In genomic region chr18:24039666-24040065, GRCh38 we compare ENCODE assay signal across 24 cellular contexts. TPM values are rescaled to one million over a fixed set of nuclear protein-coding genes. Genes with fewer than 3 reads are reported as not detected.
A peak's percentile ranks its signal among the peaks of the same experiment; 100 is the strongest.
DNase-seq lines count a peak whose midpoint lies in the region; ATAC-seq and TF ChIP-seq lines count a peak whose summit lies in the region.
"Had no signal": no experiment of that assay in that cellular context is flagged by ENCODE, and none has a peak within 500 bp of the region (broad histone marks: within the 10 kb centered on the region; RNA-seq: fewer than 3 reads in every experiment).

No MANE protein-coding gene starts in this region.

- H3K4me3 Mint-ChIP-seq in T-helper 17 cell: peak overlapping the region; percentile 84
- no peak overlapping the region for H3K4me3 Mint-ChIP-seq in memory B cell
- H3K4me3 Mint-ChIP-seq in activated T-helper 2 cell treated with anti-CD3 and anti-CD28 coated beads, Interferon-gamma antibody, Interleukin-2, Interleukin-4, amounts not matched to agents 10 μg/mL and 5 μg/mL and 100 μg/mL, durations not matched to agents 14 hours and 24 hours and 36 hours (ENCODE audit: low read depth): no peak overlapping the region
- H3K4me3 Mint-ChIP-seq: activated CD8-positive, alpha-beta memory T cell treated with anti-CD3 and anti-CD28 coated beads, Interleukin-2, amount 10 ng/mL, durations not matched to agents 7 days and 5 days; activated naive CD4-positive, alpha-beta T cell treated with anti-CD3 and anti-CD28 coated beads for 36 hours; brain; T-helper 2 cell treated with Interferon-gamma antibody and Interleukin-4, amounts not matched to agents 5 μg/mL and 100 μg/mL, for 36 hours had no signal

- no peak overlapping the region for H3K9ac ChIP-seq in BLaER1 treated with 17β-estradiol and CSF1 and Interleukin-3, amounts not matched to agents 10 nM and 100 nM

- peaks cover 0 to 77% (median 52%) of the 10 kb centered on the region in 11 experiments; a peak in 20 of 22 replicates for H3K36me3 ChIP-seq in BLaER1 treated with 17β-estradiol and CSF1 and Interleukin-3, amounts not matched to agents 10 nM and 100 nM
- H3K36me3 ChIP-seq: colonic mucosa, right atrium auricular region, tibial nerve had no signal

- no peak overlapping the region for H3K4me3 ChIP-seq in BLaER1 treated with 17β-estradiol and CSF1 and Interleukin-3, amounts not matched to agents 10 nM and 100 nM
- no peak overlapping the region; the same call in 1 of the 2 replicates for H3K4me3 ChIP-seq in HL-60 (replicated peaks; ENCODE audit: insufficient read depth, low read length)
- H3K4me3 ChIP-seq: colonic mucosa, right atrium auricular region, tibial nerve had no signal

- no peaks in the 10 kb centered on the region for H3K9me3 Mint-ChIP-seq in memory B cell
- no peaks in the 10 kb centered on the region for H3K9me3 Mint-ChIP-seq in activated T-helper 2 cell treated with anti-CD3 and anti-CD28 coated beads, Interferon-gamma antibody, Interleukin-2, Interleukin-4, amounts not matched to agents 10 μg/mL and 5 μg/mL and 100 μg/mL, durations not matched to agents 14 hours and 24 hours and 36 hours
- H3K9me3 Mint-ChIP-seq: activated naive CD4-positive, alpha-beta T cell treated with anti-CD3 and anti-CD28 coated beads for 36 hours; T-helper 2 cell treated with Interferon-gamma antibody and Interleukin-4, amounts not matched to agents 5 μg/mL and 100 μg/mL, for 36 hours had no signal

- intact Hi-C loops in activated T-helper 2 cell treated with anti-CD3 and anti-CD28 coated beads, Interferon-gamma antibody, Interleukin-2, Interleukin-4, amounts not matched to agents 10 μg/mL and 5 μg/mL and 100 μg/mL, durations not matched to agents 14 hours and 24 hours and 36 hours (cut with micrococcal nuclease): no loop called here

- 0 out of 22 replicates have a peak overlapping the region, but pooled peaks of 2 of the 11 experiments have one; percentile 8 to 12 for H3K27ac ChIP-seq in BLaER1 treated with 17β-estradiol and CSF1 and Interleukin-3, amounts not matched to agents 10 nM and 100 nM
- H3K27ac ChIP-seq in HL-60 (replicated peaks): peak overlapping the region; percentile 76
- H3K27ac ChIP-seq: colonic mucosa, right atrium auricular region, tibial nerve had no signal

- peak; percentile 20 for ATAC-seq in T-helper 17 cell
- ATAC-seq in memory B cell (ENCODE audit: low read depth): no peak
- no peak for ATAC-seq in HG03354 (IDR thresholded peaks at IDR 0.05; ENCODE audit: poor library complexity, severe bottlenecking, unreplicated experiment)
- no peak for ATAC-seq in HG03432 (IDR thresholded peaks at IDR 0.05; ENCODE audit: unreplicated experiment)
- ATAC-seq: activated CD8-positive, alpha-beta memory T cell treated with anti-CD3 and anti-CD28 coated beads, Interleukin-2, amount 10 ng/mL, durations not matched to agents 7 days and 5 days had no signal

- H3K4me1 ChIP-seq in BLaER1 treated with 17β-estradiol and CSF1 and Interleukin-3, amounts not matched to agents 10 nM and 100 nM: peaks cover 12 to 33% (median 22%) of the 10 kb centered on the region in 10 experiments
- H3K4me1 ChIP-seq: colonic mucosa, right atrium auricular region had no signal

- peaks cover 0 to 92% (median 45%) of the 10 kb centered on the region in 11 experiments; a peak in 16 of 22 replicates for H4K20me1 ChIP-seq in BLaER1 treated with 17β-estradiol and CSF1 and Interleukin-3, amounts not matched to agents 10 nM and 100 nM

- peaks cover 7 to 78% (median 59%) of the 10 kb centered on the region in 11 experiments; a peak in 19 of 22 replicates for H3K9me3 ChIP-seq in BLaER1 treated with 17β-estradiol and CSF1 and Interleukin-3, amounts not matched to agents 10 nM and 100 nM (replicated peaks in 1 of 11)
- no peaks in the 10 kb centered on the region for H3K9me3 ChIP-seq in T-helper 17 cell (ENCODE audit: control insufficient read depth, low read length, poor library complexity, severe bottlenecking)
- H3K9me3 ChIP-seq: colonic mucosa, right atrium auricular region, tibial nerve had no signal

- H3K27me3 Mint-ChIP-seq in T-helper 17 cell (no peaks in the 10 kb centered on the region), memory B cell (no peaks in the 10 kb centered on the region)
- H3K27me3 Mint-ChIP-seq in activated T-helper 2 cell treated with anti-CD3 and anti-CD28 coated beads, Interferon-gamma antibody, Interleukin-2, Interleukin-4, amounts not matched to agents 10 μg/mL and 5 μg/mL and 100 μg/mL, durations not matched to agents 14 hours and 24 hours and 36 hours (ENCODE audit: low read depth): no peaks in the 10 kb centered on the region
- H3K27me3 Mint-ChIP-seq: activated CD8-positive, alpha-beta memory T cell treated with anti-CD3 and anti-CD28 coated beads, Interleukin-2, amount 10 ng/mL, durations not matched to agents 7 days and 5 days; brain had no signal

- H3K4me1 Mint-ChIP-seq in T-helper 17 cell (peaks cover 83% of the 10 kb centered on the region), memory B cell (peaks cover 46% of the 10 kb centered on the region)
- H3K4me1 Mint-ChIP-seq in activated T-helper 2 cell treated with anti-CD3 and anti-CD28 coated beads, Interferon-gamma antibody, Interleukin-2, Interleukin-4, amounts not matched to agents 10 μg/mL and 5 μg/mL and 100 μg/mL, durations not matched to agents 14 hours and 24 hours and 36 hours (ENCODE audit: low read depth): peaks cover 21% of the 10 kb centered on the region
- H3K4me1 Mint-ChIP-seq: brain had no signal

- peak overlapping the region; percentile 89 for H3K27ac Mint-ChIP-seq in T-helper 17 cell
- peak overlapping the region; percentile 17 for H3K27ac Mint-ChIP-seq in memory B cell
- no peak overlapping the region for H3K27ac Mint-ChIP-seq in activated T-helper 2 cell treated with anti-CD3 and anti-CD28 coated beads, Interferon-gamma antibody, Interleukin-2, Interleukin-4, amounts not matched to agents 10 μg/mL and 5 μg/mL and 100 μg/mL, durations not matched to agents 14 hours and 24 hours and 36 hours
- H3K27ac Mint-ChIP-seq: activated CD8-positive, alpha-beta memory T cell treated with anti-CD3 and anti-CD28 coated beads, Interleukin-2, amount 10 ng/mL, durations not matched to agents 7 days and 5 days; activated naive CD4-positive, alpha-beta T cell treated with anti-CD3 and anti-CD28 coated beads for 36 hours; brain; T-helper 2 cell treated with Interferon-gamma antibody and Interleukin-4, amounts not matched to agents 5 μg/mL and 100 μg/mL, for 36 hours had no signal

- peaks cover 5% of the 10 kb centered on the region for H3K36me3 Mint-ChIP-seq in T-helper 17 cell (ENCODE audit: low read depth)
- peaks cover 13% of the 10 kb centered on the region for H3K36me3 Mint-ChIP-seq in memory B cell
- no peaks in the 10 kb centered on the region for H3K36me3 Mint-ChIP-seq in activated T-helper 2 cell treated with anti-CD3 and anti-CD28 coated beads, Interferon-gamma antibody, Interleukin-2, Interleukin-4, amounts not matched to agents 10 μg/mL and 5 μg/mL and 100 μg/mL, durations not matched to agents 14 hours and 24 hours and 36 hours (ENCODE audit: low read depth)

- H3K4me2 ChIP-seq in BLaER1 treated with 17β-estradiol and CSF1 and Interleukin-3, amounts not matched to agents 10 nM and 100 nM: peak overlapping the region in 10 of 11 experiments; percentile 10 to 68 (median 38); a peak in 15 of 22 replicates

- no peak for TF ChIP-seq CTCF in HL-60 (IDR thresholded peaks at IDR 0.05; ENCODE audit: insufficient read depth, low read length)

- H3K27me3 ChIP-seq in BLaER1 treated with 17β-estradiol and CSF1 and Interleukin-3, amounts not matched to agents 10 nM and 100 nM: no peaks in the 10 kb centered on the region
- no peaks in the 10 kb centered on the region for H3K27me3 ChIP-seq in HL-60 (ENCODE audit: insufficient read depth, poor library complexity, severe bottlenecking)
- H3K27me3 ChIP-seq: colonic mucosa, right atrium auricular region, tibial nerve had no signal

- peak; percentile 85 to 88 for DNase-seq in HL-60 (ENCODE audit: low read depth in 1 of 2, low spot score in 1 of 2)
- DNase-seq in T-helper 17 cell: no peak
- DNase-seq in memory B cell (ENCODE audit: low spot score in 2 of 2): no peak
- no peak for DNase-seq in activated T-helper 2 cell treated with anti-CD3 and anti-CD28 coated beads, Interferon-gamma antibody, Interleukin-2, Interleukin-4, amounts not matched to agents 10 μg/mL and 5 μg/mL and 100 μg/mL, durations not matched to agents 14 hours and 24 hours and 36 hours (ENCODE audit: low spot score)
- DNase-seq in 8988T: no peak
- DNase-seq: activated CD4-positive, CD25-positive, alpha-beta regulatory T cell treated with anti-CD3 and anti-CD28 coated beads, Interleukin-2, amount 50 U/mL, for 72 hours; activated CD8-positive, alpha-beta memory T cell treated with anti-CD3 and anti-CD28 coated beads, Interleukin-2, amount 10 ng/mL, durations not matched to agents 7 days and 5 days; activated naive CD4-positive, alpha-beta T cell treated with anti-CD3 and anti-CD28 coated beads for 36 hours; colonic mucosa; foreskin melanocyte; HCEC 1CT; midbrain; NCI-H1092; NCI-H2107; NCI-H524 treated with DMSO at 0.1 percent for 48 hours; OCI-M1; SHP77 treated with DMSO at 0.1 percent for 48 hours had no signal

RNA-seq across cellular contexts. Expression of gene TTC39C, which starts 25.1 kb away (rescaled TPM):
- total RNA-seq in T-helper 17 cell: 100 to 1,000 TPM; 187 to 226 TPM
- 14.3 and 20.1 TPM in 2 replicates for total RNA-seq in activated T-helper 2 cell treated with anti-CD3 and anti-CD28 coated beads, Interferon-gamma antibody, Interleukin-2, Interleukin-4, amounts not matched to agents 10 μg/mL and 5 μg/mL and 100 μg/mL, durations not matched to agents 14 hours and 24 hours and 36 hours

Comparison
In these comparisons a context has a peak if more than half of its experiments do, and no peak if none do; other contexts are left out.
1. DNase-seq: peak in HL-60 (2 of 2); none in T-helper 17 cell (0 of 3), memory B cell (0 of 2), activated T-helper 2 cell treated with anti-CD3 and anti-CD28 coated beads, Interferon-gamma antibody, Interleukin-2, Interleukin-4, amounts not matched to agents 10 μg/mL and 5 μg/mL and 100 μg/mL, durations not matched to agents 14 hours and 24 hours and 36 hours (single experiment) and 8988T (single experiment).